8 cellular contexts compared by ENCODE assay signal in the genomic region with DNA sequence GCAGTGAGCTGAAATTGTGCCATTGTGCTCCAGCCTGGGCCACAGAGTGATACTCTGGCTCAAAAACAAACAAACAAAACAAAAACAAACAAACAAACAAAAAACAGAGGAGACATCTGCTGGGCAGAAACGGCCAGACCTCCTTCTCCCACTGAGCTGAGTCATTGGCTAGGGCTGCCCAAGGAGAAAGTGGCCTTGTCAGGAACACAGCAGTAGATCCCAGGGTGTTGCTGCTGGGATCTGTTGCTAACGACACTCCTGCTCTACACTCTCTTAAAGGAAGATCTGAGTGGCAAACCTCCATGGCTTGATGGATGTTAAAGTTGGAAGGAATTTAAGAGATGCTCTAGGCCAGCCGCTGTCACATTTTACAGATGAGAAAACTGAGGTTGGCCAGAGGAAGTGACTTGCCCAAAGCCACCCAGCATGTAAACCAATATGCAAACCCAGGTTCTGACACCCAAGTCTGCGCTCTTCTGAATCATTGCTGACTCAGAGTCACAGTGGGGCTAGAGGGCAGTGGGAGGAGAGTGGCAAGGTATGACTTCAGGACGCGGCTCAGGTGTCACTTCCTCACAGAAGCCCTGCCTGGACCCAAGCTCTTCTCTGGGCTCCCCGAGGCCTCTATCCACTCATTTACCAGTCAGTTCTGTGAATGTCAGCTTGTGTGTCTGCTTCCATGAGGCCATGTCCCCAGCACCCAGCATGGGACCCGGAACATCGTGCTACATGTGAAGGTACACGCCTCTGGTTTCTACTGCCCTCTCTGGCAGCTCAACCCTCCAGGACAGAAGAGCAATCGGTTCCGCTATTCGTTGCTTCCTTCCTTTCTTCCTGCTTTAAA. TPM values are rescaled to one million over a fixed set of nuclear protein-coding genes. Genes with fewer than 3 reads are reported as not detected.
DNase-seq lines count a peak whose midpoint lies in the region; ATAC-seq and TF ChIP-seq lines count a peak whose summit lies in the region.

No MANE protein-coding gene starts in this region.

- ATAC-seq in activated CD8-positive, alpha-beta T cell treated with anti-CD3 and anti-CD28 coated beads, Interleukin-2, amount 10 ng/mL, durations not matched to agents 7 days and 5 days, result peak; percentile 71

- CTCF ChIA-PET in activated CD8-positive, alpha-beta T cell treated with anti-CD3 and anti-CD28 coated beads, Interleukin-2, amount 10 ng/mL, durations not matched to agents 7 days and 5 days (lab: Charles Lee), result interaction anchor here (0.9 to 1.5 kb wide), 5 partner anchors 9 to 149 kb away, joined by 3 to 5 read pairs (median 5); a partner anchor contains a TSS

- peak; percentile 16 for DNase-seq in GF-D8 (lab: John Stamatoyannopoulos, UW)
- peak; percentile 73 for DNase-seq in GM20000 (ENCODE audit: low spot score)
- peak; percentile 46 for DNase-seq in HK-2 (ENCODE audit: unreplicated experiment)
- peak; percentile 66 for DNase-seq in activated CD8-positive, alpha-beta T cell treated with anti-CD3 and anti-CD28 coated beads, Interleukin-2, amount 10 ng/mL, durations not matched to agents 7 days and 5 days
- peak; percentile 16 for DNase-seq in stimulated activated CD4-positive, alpha-beta T cell treated with anti-CD3 and anti-CD28 coated beads, Interleukin-4, amount 100 ng/mL, for 1 hour
- no peak for DNase-seq in effector CD8-positive, alpha-beta T cell (lab: John Stamatoyannopoulos, UW)
- no peak for DNase-seq in NCI-H2107 (lab: John Stamatoyannopoulos, UW)
- DNase-seq in AG20443 (ENCODE audit: low spot score), result no peak

- peaks cover 3% of the 10 kb centered on the region for H3K27me3 Mint-ChIP-seq in activated CD8-positive, alpha-beta T cell treated with anti-CD3 and anti-CD28 coated beads, Interleukin-2, amount 10 ng/mL, durations not matched to agents 7 days and 5 days (ENCODE audit: low read depth)

- H3K4me3 Mint-ChIP-seq in activated CD8-positive, alpha-beta T cell treated with anti-CD3 and anti-CD28 coated beads, Interleukin-2, amount 10 ng/mL, durations not matched to agents 7 days and 5 days, result no peak overlapping the region

- no peaks in the 10 kb centered on the region for H3K36me3 Mint-ChIP-seq in activated CD8-positive, alpha-beta T cell treated with anti-CD3 and anti-CD28 coated beads, Interleukin-2, amount 10 ng/mL, durations not matched to agents 7 days and 5 days (ENCODE audit: low read depth)

- peaks cover 53% of the 10 kb centered on the region for H3K4me1 Mint-ChIP-seq in activated CD8-positive, alpha-beta T cell treated with anti-CD3 and anti-CD28 coated beads, Interleukin-2, amount 10 ng/mL, durations not matched to agents 7 days and 5 days (ENCODE audit: low read depth)

- H3K9me3 Mint-ChIP-seq in activated CD8-positive, alpha-beta T cell treated with anti-CD3 and anti-CD28 coated beads, Interleukin-2, amount 10 ng/mL, durations not matched to agents 7 days and 5 days (ENCODE audit: insufficient read depth), result no peaks in the 10 kb centered on the region

- POLR2A ChIA-PET in activated CD8-positive, alpha-beta T cell treated with anti-CD3 and anti-CD28 coated beads, Interleukin-2, amount 10 ng/mL, durations not matched to agents 7 days and 5 days (lab: Charles Lee), result no interaction called here

- no peak for TF ChIP-seq CTCF in GM20000 (IDR thresholded peaks at IDR 0.05; ENCODE audit: extremely low read depth, missing control alignments)

- peak overlapping the region; percentile 62 for H3K27ac Mint-ChIP-seq in activated CD8-positive, alpha-beta T cell treated with anti-CD3 and anti-CD28 coated beads, Interleukin-2, amount 10 ng/mL, durations not matched to agents 7 days and 5 days

RNA-seq across cellular contexts. Expression of a gene that starts 11.3 kb away (rescaled TPM):
- total RNA-seq in activated CD8-positive, alpha-beta T cell treated with anti-CD3 and anti-CD28 coated beads, Interleukin-2, amount 10 ng/mL, durations not matched to agents 7 days and 5 days, result 10 to 100 TPM; 23.1 to 26.6 TPM

RNA-seq across cellular contexts. Expression of a gene that starts 25.0 kb away (rescaled TPM):
- total RNA-seq in activated CD8-positive, alpha-beta T cell treated with anti-CD3 and anti-CD28 coated beads, Interleukin-2, amount 10 ng/mL, durations not matched to agents 7 days and 5 days, result 10 to 100 TPM in 1 of 2 experiments, 1 to 10 TPM in 1; 9.3 to 10.8 TPM

Comparison
In these comparisons a context has a peak if more than half of its experiments do, and no peak if none do; other contexts are left out.
1. DNase-seq: peak in GF-D8 (single experiment), GM20000 (single experiment), HK-2 (single experiment), activated CD8-positive, alpha-beta T cell treated with anti-CD3 and anti-CD28 coated beads, Interleukin-2, amount 10 ng/mL, durations not matched to agents 7 days and 5 days (single experiment) and stimulated activated CD4-positive, alpha-beta T cell treated with anti-CD3 and anti-CD28 coated beads, Interleukin-4, amount 100 ng/mL, for 1 hour (single experiment); none in effector CD8-positive, alpha-beta T cell (single experiment), NCI-H2107 (single experiment) and AG20443 (single experiment).